In genomic region chr4:53816561-53816960, GRCh38 we compare ENCODE assay signal across 19 cellular contexts.
"Had no signal": no experiment of that assay in that cellular context is flagged by ENCODE, and none has a peak within 500 bp of the region (broad histone marks: within the 10 kb centered on the region; RNA-seq: fewer than 3 reads in every experiment).

No MANE protein-coding gene starts in this region.

- H3K4me3 Mint-ChIP-seq: activated CD8-positive, alpha-beta T cell treated with anti-CD3 and anti-CD28 coated beads, Interleukin-2, amount 10 ng/mL, durations not matched to agents 7 days and 5 days; activated naive CD8-positive, alpha-beta T cell treated with anti-CD3 and anti-CD28 coated beads for 36 hours; memory B cell; nephron; type B pancreatic cell; WTC11 had no signal

- H3K36me3 ChIP-seq: left lung, prostate gland, suprapubic skin had no signal

- H3K36me3 Mint-ChIP-seq: activated naive CD8-positive, alpha-beta T cell treated with anti-CD3 and anti-CD28 coated beads for 36 hours; memory B cell; type B pancreatic cell; WTC11 had no signal

- H3K9me3 ChIP-seq: left lung, prostate gland, suprapubic skin had no signal

- DNase-seq: activated CD4-positive, alpha-beta T cell treated with anti-CD3 and anti-CD28 coated beads for 48 hours; activated CD8-positive, alpha-beta memory T cell treated with anti-CD3 and anti-CD28 coated beads, Interleukin-2, amount 50 U/mL, for 4 hours; activated CD8-positive, alpha-beta T cell treated with anti-CD3 and anti-CD28 coated beads, Interleukin-2, amount 10 ng/mL, durations not matched to agents 7 days and 5 days; activated naive CD8-positive, alpha-beta T cell treated with anti-CD3 and anti-CD28 coated beads for 36 hours; anterior cingulate cortex; effector CD8-positive, alpha-beta T cell; left lung; right cardiac atrium; stimulated activated CD4-positive, alpha-beta T cell treated with anti-CD3 and anti-CD28 coated beads, Interleukin-4, amount 100 ng/mL, for 4 hours; stimulated activated CD8-positive, alpha-beta memory T cell treated with anti-CD3 and anti-CD28 coated beads, Interleukin-4, amount 100 ng/mL, for 48 hours; stimulated activated naive CD8-positive, alpha-beta T cell treated with anti-CD3 and anti-CD28 coated beads, Interleukin-15, Interleukin-2, amounts not matched to agents 100 U/mL and 50 U/mL, for 24 hours had no signal

- H3K4me3 ChIP-seq: hepatocyte, left lung, prostate gland, smooth muscle cell, suprapubic skin had no signal

- ATAC-seq: activated CD8-positive, alpha-beta T cell treated with anti-CD3 and anti-CD28 coated beads, Interleukin-2, amount 10 ng/mL, durations not matched to agents 7 days and 5 days; left lung; right cardiac atrium; stimulated activated naive CD8-positive, alpha-beta T cell treated with anti-CD3 and anti-CD28 coated beads, Interleukin-15, Interleukin-2, amounts not matched to agents 100 U/mL and 50 U/mL, for 24 hours; WTC11 had no signal

- H3K4me1 Mint-ChIP-seq: activated naive CD8-positive, alpha-beta T cell treated with anti-CD3 and anti-CD28 coated beads for 36 hours; memory B cell had no signal

- H3K27me3 ChIP-seq: hepatocyte, left lung, suprapubic skin had no signal

- H3K4me1 ChIP-seq: left lung, prostate gland, suprapubic skin had no signal

- H3K27ac Mint-ChIP-seq: activated CD8-positive, alpha-beta T cell treated with anti-CD3 and anti-CD28 coated beads, Interleukin-2, amount 10 ng/mL, durations not matched to agents 7 days and 5 days; activated naive CD8-positive, alpha-beta T cell treated with anti-CD3 and anti-CD28 coated beads for 36 hours; memory B cell; nephron; type B pancreatic cell; WTC11 had no signal

- H3K9me3 Mint-ChIP-seq: activated naive CD8-positive, alpha-beta T cell treated with anti-CD3 and anti-CD28 coated beads for 36 hours; memory B cell; nephron; WTC11 had no signal

- H3K27ac ChIP-seq: hepatocyte, left lung, prostate gland, suprapubic skin had no signal
